In the genomic region with DNA sequence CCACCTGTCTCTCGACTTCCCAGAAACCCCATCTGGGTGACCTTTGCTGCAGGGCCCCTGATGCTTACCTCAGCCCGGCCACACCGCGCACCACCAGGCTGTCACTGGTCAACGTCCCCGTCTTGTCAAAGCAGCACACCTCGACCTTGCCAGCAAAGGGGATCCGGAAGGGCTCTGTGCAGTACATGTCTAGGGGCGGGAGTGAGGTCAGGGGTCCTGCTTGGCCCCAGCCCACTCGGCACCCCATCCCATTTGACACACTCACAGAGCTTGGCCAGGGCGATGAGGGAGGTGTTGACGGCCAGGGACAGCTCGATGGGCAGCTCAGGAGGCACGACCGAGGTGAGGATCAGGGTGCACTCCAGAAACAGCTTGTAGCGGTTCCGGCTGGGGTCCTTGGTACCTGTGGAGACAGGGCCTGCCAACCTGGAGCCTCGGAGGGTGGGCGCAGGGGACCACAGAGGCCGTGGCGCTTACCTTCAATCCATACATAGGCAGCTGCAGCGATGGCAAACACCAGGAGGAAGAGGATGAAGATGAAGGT, we compare ENCODE assay signal across 17 cellular contexts. TPM values are rescaled to one million over a fixed set of nuclear protein-coding genes. Genes with fewer than 3 reads are reported as not detected.
"Had no signal": no experiment of that assay in that cellular context is flagged by ENCODE, and none has a peak within 500 bp of the region (broad histone marks: within the 10 kb centered on the region; RNA-seq: fewer than 3 reads in every experiment).

No MANE protein-coding gene starts in this region.

- H3K4me1 Mint-ChIP-seq: mesothelial cell of epicardium, nephron had no signal

- DNase-seq: activated CD4-positive, alpha-beta memory T cell treated with anti-CD3 and anti-CD28 coated beads, Interleukin-2, amount 10 ng/mL, durations not matched to agents 7 days and 5 days; activated effector memory CD4-positive, alpha-beta T cell treated with Interleukin-2 at 50 U/mL for 16 hours; activated naive CD4-positive, alpha-beta T cell treated with anti-CD3 and anti-CD28 coated beads, Interleukin-2, amount 50 U/mL, for 16 hours; activated T-cell treated with anti-CD3 and anti-CD28 coated beads, Interleukin-2, amount 50 U/mL, for 4 hours; cerebellar nuclear complex; cortex of kidney; left cardiac atrium; lower lobe of right lung; stimulated activated CD4-positive, alpha-beta T cell treated with anti-CD3 and anti-CD28 coated beads, Interleukin-15, amount 100 ng/mL, for 24 hours; stimulated activated CD4-positive, alpha-beta T cell treated with anti-CD3 and anti-CD28 coated beads, Interleukin-4, amount 100 ng/mL, for 1 hour; stomach; trophoblast cell had no signal

- ATAC-seq: activated T-cell treated with anti-CD3 and anti-CD28 coated beads, Interleukin-2, amount 50 U/mL, for 4 hours; left cardiac atrium; lower lobe of right lung had no signal

- H3K27me3 Mint-ChIP-seq: activated CD4-positive, alpha-beta memory T cell treated with anti-CD3 and anti-CD28 coated beads, Interleukin-2, amount 10 ng/mL, durations not matched to agents 7 days and 5 days had no signal

- H3K9me3 Mint-ChIP-seq: activated CD4-positive, alpha-beta memory T cell treated with anti-CD3 and anti-CD28 coated beads, Interleukin-2, amount 10 ng/mL, durations not matched to agents 7 days and 5 days; activated T-cell treated with anti-CD3 and anti-CD28 coated beads, Interleukin-2, amount 50 U/mL, for 4 hours; mesothelial cell of epicardium; nephron; T-helper 2 cell treated with Interferon-gamma antibody and Interleukin-4, amounts not matched to agents 5 μg/mL and 100 μg/mL, for 36 hours had no signal

- H3K4me3 Mint-ChIP-seq: activated CD4-positive, alpha-beta memory T cell treated with anti-CD3 and anti-CD28 coated beads, Interleukin-2, amount 10 ng/mL, durations not matched to agents 7 days and 5 days; activated T-cell treated with anti-CD3 and anti-CD28 coated beads, Interleukin-2, amount 50 U/mL, for 4 hours; mesothelial cell of epicardium; nephron; T-helper 2 cell treated with Interferon-gamma antibody and Interleukin-4, amounts not matched to agents 5 μg/mL and 100 μg/mL, for 36 hours had no signal

- H3K27ac Mint-ChIP-seq: activated CD4-positive, alpha-beta memory T cell treated with anti-CD3 and anti-CD28 coated beads, Interleukin-2, amount 10 ng/mL, durations not matched to agents 7 days and 5 days; mesothelial cell of epicardium; nephron; T-helper 2 cell treated with Interferon-gamma antibody and Interleukin-4, amounts not matched to agents 5 μg/mL and 100 μg/mL, for 36 hours had no signal

RNA-seq across cellular contexts. Expression of a gene that starts 36.6 kb away (rescaled TPM):
- total RNA-seq: ascending aorta, right atrium auricular region had no signal
